Comparison of ENCODE assay signal across 14 cellular contexts in the genomic region with DNA sequence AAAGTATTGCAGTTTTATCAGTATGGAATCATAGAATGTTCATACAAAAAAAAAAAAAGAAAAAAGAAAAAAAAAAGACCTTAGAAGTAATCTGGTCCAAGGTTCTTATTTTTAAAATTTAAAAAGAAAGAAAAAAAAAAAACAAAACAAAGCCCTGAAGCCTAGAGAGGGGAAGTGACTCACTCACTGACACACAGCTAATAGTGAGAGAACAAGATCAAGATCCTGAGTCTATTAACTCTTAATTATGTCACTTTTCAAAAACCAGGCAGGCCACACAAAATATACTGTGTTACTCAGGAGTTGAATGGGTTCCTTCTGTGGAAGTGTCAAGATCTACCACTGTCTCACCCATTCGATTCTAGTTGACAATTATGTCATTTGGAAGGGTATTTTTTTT.
"Had no signal": no experiment of that assay in that cellular context is flagged by ENCODE, and none has a peak within 500 bp of the region (broad histone marks: within the 10 kb centered on the region; RNA-seq: fewer than 3 reads in every experiment).

No MANE protein-coding gene starts in this region.

- DNase-seq: activated CD4-positive, alpha-beta T cell treated with anti-CD3 and anti-CD28 coated beads, Interleukin-2, amount 10 ng/mL, durations not matched to agents 7 days and 5 days; activated CD4-positive, CD25-positive, alpha-beta regulatory T cell; activated CD8-positive, alpha-beta memory T cell treated with anti-CD3 and anti-CD28 coated beads for 24 hours; activated naive CD4-positive, alpha-beta T cell treated with anti-CD3 and anti-CD28 coated beads, Interleukin-2, amount 50 U/mL, for 16 hours; activated T-cell treated with anti-CD3 and anti-CD28 coated beads, Interleukin-2, amount 50 U/mL, for 1 hour; adrenal gland; body of pancreas; dorsolateral prefrontal cortex; hypothalamus; left colon; naive B cell; transverse colon had no signal

- ATAC-seq: body of pancreas; left colon; stimulated activated effector memory CD8-positive, alpha-beta T cell treated with anti-CD3 and anti-CD28 coated beads, Interleukin-12 subunit alpha, Interleukin-12 subunit beta, amount 100 ng/mL, for 72 hours had no signal

- H3K27ac ChIP-seq: adrenal gland, body of pancreas, dorsolateral prefrontal cortex, right atrium auricular region, transverse colon had no signal
